39 cellular contexts compared by ENCODE assay signal in the genomic region with DNA sequence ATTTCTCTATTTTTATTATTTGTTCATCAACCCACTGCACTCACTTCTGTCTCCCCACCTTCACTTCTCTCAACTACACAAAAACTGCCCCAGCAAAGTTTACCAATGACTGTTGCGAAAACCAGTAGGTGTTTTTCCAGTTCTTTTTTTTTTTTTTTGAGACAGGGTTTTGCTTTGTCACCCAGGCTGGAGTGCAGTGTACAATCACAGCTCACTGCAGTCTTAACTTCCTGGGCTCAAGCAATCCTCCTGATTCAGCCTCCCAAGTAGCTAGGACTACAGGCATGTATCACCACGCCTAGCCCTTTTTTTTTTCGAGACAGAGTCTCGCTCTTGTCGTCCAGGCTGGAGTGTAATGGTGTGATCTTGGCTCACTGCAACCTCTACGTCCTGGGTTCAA.
"Had no signal": no experiment of that assay in that cellular context is flagged by ENCODE, and none has a peak within 500 bp of the region (broad histone marks: within the 10 kb centered on the region; RNA-seq: fewer than 3 reads in every experiment).

No MANE protein-coding gene starts in this region.

- H3K27ac ChIP-seq: adrenal gland, body of pancreas, brain microvascular endothelial cell, breast epithelium, cardiac muscle cell, VCaP had no signal

- H3K36me3 ChIP-seq: adrenal gland, brain microvascular endothelial cell, breast epithelium had no signal

- H3K27ac Mint-ChIP-seq: activated B cell treated with CpG ODN at 0.5 μM for 24 hours; activated CD4-positive, alpha-beta memory T cell treated with anti-CD3 and anti-CD28 coated beads for 36 hours; activated CD4-positive, alpha-beta T cell treated with anti-CD3 and anti-CD28 coated beads, Interleukin-2, amount 10 ng/mL, durations not matched to agents 24 days and 14 days; activated CD8-positive, alpha-beta T cell treated with anti-CD3 and anti-CD28 coated beads for 36 hours; activated naive CD4-positive, alpha-beta T cell treated with anti-CD3 and anti-CD28 coated beads for 36 hours; activated naive CD8-positive, alpha-beta T cell treated with anti-CD3 and anti-CD28 coated beads for 36 hours; activated T-helper 1 cell treated with anti-CD3 and anti-CD28 coated beads, Interleukin-12 subunit alpha, Interleukin-12 subunit beta, Interleukin-2, Interleukin-4 antibody, amounts not matched to agents 30 ng/mL and 10 ng/mL and 1 ng/mL, durations not matched to agents 14 hours and 24 hours and 36 hours; activated T-helper 17 cell treated with anti-CD3 and anti-CD28 coated beads, Interleukin-2, amount 50 U/mL, for 72 hours; T-helper 1 cell treated with Interleukin-12 subunit alpha and Interleukin-12 subunit beta and Interleukin-4 antibody, amounts not matched to agents 30 μg/mL and 1 μg/mL, for 36 hours; T-helper 2 cell treated with Interferon-gamma antibody and Interleukin-4, amounts not matched to agents 5 μg/mL and 100 μg/mL, for 36 hours had no signal

- H3K4me3 Mint-ChIP-seq: activated B cell treated with CpG ODN at 0.5 μM for 24 hours; activated CD4-positive, alpha-beta memory T cell treated with anti-CD3 and anti-CD28 coated beads for 36 hours; activated CD4-positive, alpha-beta T cell treated with anti-CD3 and anti-CD28 coated beads, Interleukin-2, amount 10 ng/mL, durations not matched to agents 24 days and 14 days; activated CD8-positive, alpha-beta T cell treated with anti-CD3 and anti-CD28 coated beads for 36 hours; activated naive CD4-positive, alpha-beta T cell treated with anti-CD3 and anti-CD28 coated beads for 36 hours; activated naive CD8-positive, alpha-beta T cell treated with anti-CD3 and anti-CD28 coated beads for 36 hours; activated T-helper 1 cell treated with anti-CD3 and anti-CD28 coated beads, Interleukin-12 subunit alpha, Interleukin-12 subunit beta, Interleukin-2, Interleukin-4 antibody, amounts not matched to agents 30 ng/mL and 10 ng/mL and 1 ng/mL, durations not matched to agents 14 hours and 24 hours and 36 hours; activated T-helper 17 cell treated with anti-CD3 and anti-CD28 coated beads, Interleukin-2, amount 50 U/mL, for 72 hours; central memory CD8-positive, alpha-beta T cell; T-helper 1 cell treated with Interleukin-12 subunit alpha and Interleukin-12 subunit beta and Interleukin-4 antibody, amounts not matched to agents 30 μg/mL and 1 μg/mL, for 36 hours; T-helper 2 cell treated with Interferon-gamma antibody and Interleukin-4, amounts not matched to agents 5 μg/mL and 100 μg/mL, for 36 hours had no signal

- H3K4me1 Mint-ChIP-seq: activated B cell treated with CpG ODN at 0.5 μM for 24 hours; activated T-helper 17 cell treated with anti-CD3 and anti-CD28 coated beads, Interleukin-2, amount 50 U/mL, for 72 hours; central memory CD8-positive, alpha-beta T cell had no signal

- H3K4me1 ChIP-seq: adrenal gland, body of pancreas, breast epithelium had no signal

- ATAC-seq: activated CD8-positive, alpha-beta T cell treated with anti-CD3 and anti-CD28 coated beads for 36 hours; activated naive CD4-positive, alpha-beta T cell treated with anti-CD3 and anti-CD28 coated beads, Interleukin-2, amount 50 U/mL, for 72 hours; activated T-helper 17 cell treated with anti-CD3 and anti-CD28 coated beads, Interleukin-2, amount 50 U/mL, for 72 hours; body of pancreas had no signal

- DNase-seq: activated B cell treated with CpG ODN at 0.5 μM for 24 hours; activated CD4-positive, alpha-beta memory T cell treated with anti-CD3 and anti-CD28 coated beads for 36 hours; activated CD4-positive, alpha-beta T cell treated with anti-CD3 and anti-CD28 coated beads for 4 hours; activated CD4-positive, alpha-beta T cell treated with anti-CD3 and anti-CD28 coated beads, Interleukin-2, amount 10 ng/mL, durations not matched to agents 24 days and 14 days; activated CD4-positive, alpha-beta T cell treated with anti-CD3 and anti-CD28 coated beads, Interleukin-2, amount 50 U/mL, for 1 hour; activated CD4-positive, alpha-beta T cell treated with anti-CD3 and anti-CD28 coated beads, Interleukin-2, amount 50 U/mL, for 4 hours; activated CD4-positive, CD25-positive, alpha-beta regulatory T cell treated with anti-CD3 and anti-CD28 coated beads, Interleukin-2, amount 50 U/mL, for 72 hours; activated CD8-positive, alpha-beta memory T cell treated with anti-CD3 and anti-CD28 coated beads, Interleukin-2, amount 50 U/mL, for 4 hours; activated CD8-positive, alpha-beta T cell treated with anti-CD3 and anti-CD28 coated beads for 36 hours; activated effector memory CD4-positive, alpha-beta T cell treated with anti-CD3 and anti-CD28 coated beads, Interleukin-2, amount 50 U/mL, for 16 hours; activated gamma-delta T cell treated with Interleukin-2 at 50 U/mL for 16 hours; activated naive CD4-positive, alpha-beta T cell; activated naive CD4-positive, alpha-beta T cell treated with anti-CD3 and anti-CD28 coated beads for 36 hours; activated naive CD4-positive, alpha-beta T cell treated with anti-CD3 and anti-CD28 coated beads, Interleukin-2, amount 50 U/mL, for 16 hours; activated naive CD8-positive, alpha-beta T cell treated with anti-CD3 and anti-CD28 coated beads for 36 hours; activated T-cell treated with anti-CD3 and anti-CD28 coated beads for 4 hours; activated T-cell treated with anti-CD3 and anti-CD28 coated beads, Interleukin-2, amount 50 U/mL, for 1 hour; activated T-cell treated with anti-CD3 and anti-CD28 coated beads, Interleukin-2, amount 50 U/mL, for 48 hours; adrenal gland; amniotic stem cell; aorta; body of pancreas; brain microvascular endothelial cell; caudate nucleus; cerebellar nuclear complex; T-helper 1 cell; T-helper 2 cell; T-helper 9 cell had no signal

- FAIRE-seq: astrocyte, TTC549 had no signal

- H3K9me3 ChIP-seq: adrenal gland, body of pancreas, breast epithelium had no signal

- H3K9me3 Mint-ChIP-seq: activated B cell treated with CpG ODN at 0.5 μM for 24 hours; activated CD4-positive, alpha-beta memory T cell treated with anti-CD3 and anti-CD28 coated beads for 36 hours; activated CD4-positive, alpha-beta T cell treated with anti-CD3 and anti-CD28 coated beads, Interleukin-2, amount 10 ng/mL, durations not matched to agents 24 days and 14 days; activated CD8-positive, alpha-beta T cell treated with anti-CD3 and anti-CD28 coated beads for 36 hours; activated naive CD4-positive, alpha-beta T cell treated with anti-CD3 and anti-CD28 coated beads for 36 hours; activated naive CD4-positive, alpha-beta T cell treated with anti-CD3 and anti-CD28 coated beads, Interleukin-2, amount 50 U/mL, for 72 hours; activated naive CD8-positive, alpha-beta T cell treated with anti-CD3 and anti-CD28 coated beads for 36 hours; activated T-helper 1 cell treated with anti-CD3 and anti-CD28 coated beads, Interleukin-12 subunit alpha, Interleukin-12 subunit beta, Interleukin-2, Interleukin-4 antibody, amounts not matched to agents 30 ng/mL and 10 ng/mL and 1 ng/mL, durations not matched to agents 14 hours and 24 hours and 36 hours; activated T-helper 17 cell treated with anti-CD3 and anti-CD28 coated beads, Interleukin-2, amount 50 U/mL, for 72 hours; central memory CD8-positive, alpha-beta T cell; T-helper 1 cell treated with Interleukin-12 subunit alpha and Interleukin-12 subunit beta and Interleukin-4 antibody, amounts not matched to agents 30 μg/mL and 1 μg/mL, for 36 hours; T-helper 2 cell treated with Interferon-gamma antibody and Interleukin-4, amounts not matched to agents 5 μg/mL and 100 μg/mL, for 36 hours had no signal

- H3K27me3 ChIP-seq: adrenal gland, body of pancreas, brain microvascular endothelial cell, breast epithelium, cardiac muscle cell had no signal

- H3K4me3 ChIP-seq: adrenal gland, body of pancreas, breast epithelium, cardiac muscle cell had no signal

- H3K27me3 Mint-ChIP-seq: activated B cell treated with CpG ODN at 0.5 μM for 24 hours; activated CD4-positive, alpha-beta memory T cell treated with anti-CD3 and anti-CD28 coated beads for 36 hours; activated CD4-positive, alpha-beta T cell treated with anti-CD3 and anti-CD28 coated beads, Interleukin-2, amount 10 ng/mL, durations not matched to agents 24 days and 14 days; activated CD8-positive, alpha-beta T cell treated with anti-CD3 and anti-CD28 coated beads for 36 hours; activated naive CD8-positive, alpha-beta T cell treated with anti-CD3 and anti-CD28 coated beads for 36 hours; activated T-helper 17 cell treated with anti-CD3 and anti-CD28 coated beads, Interleukin-2, amount 50 U/mL, for 72 hours; central memory CD8-positive, alpha-beta T cell had no signal
